In genomic region chr5:177552839-177553455, GRCh38 we compare ENCODE assay signal across 8 cellular contexts. TPM values are rescaled to one million over a fixed set of nuclear protein-coding genes. Genes with fewer than 3 reads are reported as not detected.
DNase-seq lines count a peak whose midpoint lies in the region; ATAC-seq and TF ChIP-seq lines count a peak whose summit lies in the region.

No MANE protein-coding gene starts in this region.

- TF ChIP-seq CTCF in suprapubic skin (IDR thresholded peaks at IDR 0.05), result no peak

- peaks cover under 1% of the 10 kb centered on the region for H3K27me3 Mint-ChIP-seq in T-helper 1 cell treated with Interleukin-12 subunit alpha and Interleukin-12 subunit beta and Interleukin-4 antibody, amounts not matched to agents 30 μg/mL and 1 μg/mL, for 36 hours (ENCODE audit: low read depth)
- no peaks in the 10 kb centered on the region for H3K27me3 Mint-ChIP-seq in activated naive CD8-positive, alpha-beta T cell treated with anti-CD3 and anti-CD28 coated beads, Interleukin-2, amount 10 ng/mL, durations not matched to agents 7 days and 5 days
- peaks cover 0 to 3% (median 1%) of the 10 kb centered on the region in 3 donors for H3K27me3 Mint-ChIP-seq in immature natural killer cell (ENCODE audit: low read depth in 3 of 3)

- DNase-seq in T-helper 1 cell (no peak), immature natural killer cell (no peak), suprapubic skin (ENCODE audit: low spot score in 2 of 2) (no peak), KG1 (lab: John Stamatoyannopoulos, UW) (no peak), GM19238 (ENCODE audit: insufficient read length, low spot score) (no peak), GF-D8 (lab: John Stamatoyannopoulos, UW) (no peak)
- DNase-seq in activated naive CD8-positive, alpha-beta T cell treated with anti-CD3 and anti-CD28 coated beads, Interleukin-2, amount 10 ng/mL, durations not matched to agents 7 days and 5 days, result no peak

- peaks cover 32% of the 10 kb centered on the region for H3K4me1 Mint-ChIP-seq in T-helper 1 cell treated with Interleukin-12 subunit alpha and Interleukin-12 subunit beta and Interleukin-4 antibody, amounts not matched to agents 30 μg/mL and 1 μg/mL, for 36 hours (ENCODE audit: low read depth)
- H3K4me1 Mint-ChIP-seq in activated naive CD8-positive, alpha-beta T cell treated with anti-CD3 and anti-CD28 coated beads, Interleukin-2, amount 10 ng/mL, durations not matched to agents 7 days and 5 days, result peaks cover 33% of the 10 kb centered on the region
- peaks cover 37 to 40% of the 10 kb centered on the region in 2 donors for H3K4me1 Mint-ChIP-seq in immature natural killer cell

- peak overlapping the region; percentile 83 for H3K4me3 Mint-ChIP-seq in T-helper 1 cell treated with Interleukin-12 subunit alpha and Interleukin-12 subunit beta and Interleukin-4 antibody, amounts not matched to agents 30 μg/mL and 1 μg/mL, for 36 hours
- peak overlapping the region; percentile 78 for H3K4me3 Mint-ChIP-seq in activated naive CD8-positive, alpha-beta T cell treated with anti-CD3 and anti-CD28 coated beads, Interleukin-2, amount 10 ng/mL, durations not matched to agents 7 days and 5 days
- peak overlapping the region; percentile 75 to 85 (median 79) for H3K4me3 Mint-ChIP-seq in immature natural killer cell

- no peaks in the 10 kb centered on the region for H3K36me3 ChIP-seq in suprapubic skin

- peaks cover 41% of the 10 kb centered on the region for H3K4me1 ChIP-seq in suprapubic skin

- ATAC-seq in activated naive CD8-positive, alpha-beta T cell treated with anti-CD3 and anti-CD28 coated beads, Interleukin-2, amount 10 ng/mL, durations not matched to agents 7 days and 5 days (ENCODE audit: low read depth), result no peak

- WGBS in suprapubic skin, result 47% methylated on average over 8 of the region's 16 CpGs

- H3K27ac Mint-ChIP-seq in T-helper 1 cell treated with Interleukin-12 subunit alpha and Interleukin-12 subunit beta and Interleukin-4 antibody, amounts not matched to agents 30 μg/mL and 1 μg/mL, for 36 hours, result peak overlapping the region; percentile 59
- H3K27ac Mint-ChIP-seq in activated naive CD8-positive, alpha-beta T cell treated with anti-CD3 and anti-CD28 coated beads, Interleukin-2, amount 10 ng/mL, durations not matched to agents 7 days and 5 days, result peak overlapping the region; percentile 68
- peak overlapping the region; percentile 44 to 73 (median 60) for H3K27ac Mint-ChIP-seq in immature natural killer cell

- no peak overlapping the region for H3K27ac ChIP-seq in suprapubic skin

- no peak for TF ChIP-seq POLR2A in suprapubic skin (IDR thresholded peaks at IDR 0.05)

- no peaks in the 10 kb centered on the region for H3K27me3 ChIP-seq in suprapubic skin

- peak overlapping the region; percentile 96 for H3K4me3 ChIP-seq in suprapubic skin

- H3K9me3 Mint-ChIP-seq in T-helper 1 cell treated with Interleukin-12 subunit alpha and Interleukin-12 subunit beta and Interleukin-4 antibody, amounts not matched to agents 30 μg/mL and 1 μg/mL, for 36 hours, result no peaks in the 10 kb centered on the region
- H3K9me3 Mint-ChIP-seq in activated naive CD8-positive, alpha-beta T cell treated with anti-CD3 and anti-CD28 coated beads, Interleukin-2, amount 10 ng/mL, durations not matched to agents 7 days and 5 days, result no peaks in the 10 kb centered on the region
- no peaks in the 10 kb centered on the region for H3K9me3 Mint-ChIP-seq in immature natural killer cell

- POLR2A ChIA-PET in activated naive CD8-positive, alpha-beta T cell treated with anti-CD3 and anti-CD28 coated beads, Interleukin-2, amount 10 ng/mL, durations not matched to agents 7 days and 5 days (lab: Charles Lee), result no interaction called here

- no peak for TF ChIP-seq EP300 in suprapubic skin (IDR thresholded peaks at IDR 0.05)

- no peaks in the 10 kb centered on the region for H3K9me3 ChIP-seq in suprapubic skin

- H3K36me3 Mint-ChIP-seq in T-helper 1 cell treated with Interleukin-12 subunit alpha and Interleukin-12 subunit beta and Interleukin-4 antibody, amounts not matched to agents 30 μg/mL and 1 μg/mL, for 36 hours (ENCODE audit: low read depth), result peaks cover 9% of the 10 kb centered on the region
- H3K36me3 Mint-ChIP-seq in activated naive CD8-positive, alpha-beta T cell treated with anti-CD3 and anti-CD28 coated beads, Interleukin-2, amount 10 ng/mL, durations not matched to agents 7 days and 5 days, result peaks cover 6% of the 10 kb centered on the region
- H3K36me3 Mint-ChIP-seq in immature natural killer cell, result peaks cover 0 to 2% (median 0%) of the 10 kb centered on the region in 3 donors

RNA-seq across cellular contexts. Expression of gene FAM193B, which starts 1.4 kb away (rescaled TPM):
- total RNA-seq in activated naive CD8-positive, alpha-beta T cell treated with anti-CD3 and anti-CD28 coated beads, Interleukin-2, amount 10 ng/mL, durations not matched to agents 7 days and 5 days, result 100 to 1,000 TPM; 142 to 153 TPM
- 1 to 10 TPM; 2.5 to 6.2 (median 3.4) TPM for polyA plus RNA-seq in immature natural killer cell
- 100 to 1,000 TPM in 1 of 4 donors, 10 to 100 TPM in 3; 55.6 to 328 (median 78.2) TPM for total RNA-seq in suprapubic skin

RNA-seq across cellular contexts. Expression of gene DDX41, which starts 36.2 kb away (rescaled TPM):
- 100 to 1,000 TPM; 132 to 135 TPM for total RNA-seq in activated naive CD8-positive, alpha-beta T cell treated with anti-CD3 and anti-CD28 coated beads, Interleukin-2, amount 10 ng/mL, durations not matched to agents 7 days and 5 days
- 10 to 100 TPM; 20.0 to 62.6 (median 46.4) TPM for polyA plus RNA-seq in immature natural killer cell
- 100 to 1,000 TPM in 2 of 4 donors, 10 to 100 TPM in 2; 83.8 to 148 (median 103) TPM for total RNA-seq in suprapubic skin

RNA-seq across cellular contexts. Expression of gene TMED9, which starts 39.1 kb away (rescaled TPM):
- 10 to 100 TPM; 81.0 to 83.2 TPM for total RNA-seq in activated naive CD8-positive, alpha-beta T cell treated with anti-CD3 and anti-CD28 coated beads, Interleukin-2, amount 10 ng/mL, durations not matched to agents 7 days and 5 days
- polyA plus RNA-seq in immature natural killer cell, result 100 to 1,000 TPM; 172 to 231 (median 178) TPM
- 10 to 100 TPM; 60.3 to 84.5 (median 79.5) TPM for total RNA-seq in suprapubic skin

RNA-seq across cellular contexts. Expression of gene DOK3, which starts 43.3 kb away (rescaled TPM):
- 1 to 10 TPM; 3.7 to 6.0 TPM for total RNA-seq in activated naive CD8-positive, alpha-beta T cell treated with anti-CD3 and anti-CD28 coated beads, Interleukin-2, amount 10 ng/mL, durations not matched to agents 7 days and 5 days
- 1 to 10 TPM in 1 of 3 donors, under 1 TPM in 1, not detected in 1; 0.48 to 1.3 TPM for polyA plus RNA-seq in immature natural killer cell
- total RNA-seq in suprapubic skin, result 1 to 10 TPM in 3 of 4 donors, under 1 TPM in 1; 0.89 to 7.3 (median 1.8) TPM

RNA-seq across cellular contexts. Expression of gene B4GALT7, which starts 47.0 kb away (rescaled TPM):
- 10 to 100 TPM; 26.2 to 28.5 TPM for total RNA-seq in activated naive CD8-positive, alpha-beta T cell treated with anti-CD3 and anti-CD28 coated beads, Interleukin-2, amount 10 ng/mL, durations not matched to agents 7 days and 5 days
- 10 to 100 TPM; 11.7 to 30.2 (median 21.0) TPM for polyA plus RNA-seq in immature natural killer cell
- total RNA-seq in suprapubic skin, result 10 to 100 TPM; 13.9 to 19.4 (median 17.4) TPM
